9 cellular contexts compared by ENCODE assay signal in genomic region chr2:123993728-123994323, GRCh38. TPM values are rescaled to one million over a fixed set of nuclear protein-coding genes. Genes with fewer than 3 reads are reported as not detected.
DNase-seq lines count a peak whose midpoint lies in the region; ATAC-seq and TF ChIP-seq lines count a peak whose summit lies in the region.
"Had no signal": no experiment of that assay in that cellular context is flagged by ENCODE, and none has a peak within 500 bp of the region (broad histone marks: within the 10 kb centered on the region; RNA-seq: fewer than 3 reads in every experiment).

No MANE protein-coding gene starts in this region.

- POLR2A ChIA-PET in RWPE1 (lab: Yijun Ruan, JAX; ENCODE audit: low non-redundant PET) = no interaction called here

- 37% methylated on average over 8 of the region's 8 CpGs for WGBS in prostate gland

- no peak overlapping the region for H3K4me3 ChIP-seq in BE2C (ENCODE audit: low read depth, low read length)
- H3K4me3 ChIP-seq in prostate gland = no peak overlapping the region
- H3K4me3 ChIP-seq in uterus = no peak overlapping the region
- H3K4me3 ChIP-seq: thoracic aorta had no signal

- H3K27ac ChIP-seq in RWPE1 (no peak overlapping the region), prostate gland (no peak overlapping the region), uterus (no peak overlapping the region)
- H3K27ac ChIP-seq: thoracic aorta had no signal

- no peak for TF ChIP-seq POLR2A in prostate gland (IDR thresholded peaks at IDR 0.05)
- TF ChIP-seq POLR2A in uterus (IDR thresholded peaks at IDR 0.05) = no peak

- no peaks in the 10 kb centered on the region for H3K4me1 ChIP-seq in BE2C
- no peaks in the 10 kb centered on the region for H3K4me1 ChIP-seq in prostate gland (replicated peaks)
- H3K4me1 ChIP-seq in uterus = no peaks in the 10 kb centered on the region

- TF ChIP-seq CTCF in BE2C (IDR thresholded peaks at IDR 0.05; ENCODE audit: low read depth, low read length) = peak; percentile 53
- peak; percentile 63 for TF ChIP-seq CTCF in RWPE1 (conservative IDR thresholded peaks at IDR 0.05; ENCODE audit: low read depth)
- TF ChIP-seq CTCF in prostate gland (IDR thresholded peaks at IDR 0.05) = peak in 3 of 4 experiments; percentile 22 to 40 (median 36)
- no peak for TF ChIP-seq CTCF in uterus (IDR thresholded peaks at IDR 0.05)

- peak; percentile 66 for ATAC-seq in GM18502 (IDR thresholded peaks at IDR 0.05; ENCODE audit: poor library complexity, unreplicated experiment)
- peak; percentile 83 for ATAC-seq in HG03159 (IDR thresholded peaks at IDR 0.05; ENCODE audit: unreplicated experiment)
- no peak for ATAC-seq in GM19452 (IDR thresholded peaks at IDR 0.05; ENCODE audit: unreplicated experiment)

- H3K27me3 ChIP-seq in BE2C = no peaks in the 10 kb centered on the region
- no peaks in the 10 kb centered on the region for H3K27me3 ChIP-seq in prostate gland (replicated peaks; ENCODE audit: insufficient read depth)
- H3K27me3 ChIP-seq in uterus = no peaks in the 10 kb centered on the region

- H3K9me3 ChIP-seq in BE2C (no peaks in the 10 kb centered on the region), prostate gland (no peaks in the 10 kb centered on the region), uterus (no peaks in the 10 kb centered on the region)
- H3K9me3 ChIP-seq: thoracic aorta had no signal

- no peaks in the 10 kb centered on the region for H3K36me3 ChIP-seq in BE2C
- no peaks in the 10 kb centered on the region for H3K36me3 ChIP-seq in prostate gland
- no peaks in the 10 kb centered on the region for H3K36me3 ChIP-seq in uterus
- H3K36me3 ChIP-seq: thoracic aorta had no signal

- CTCF ChIA-PET in RWPE1 (lab: Yijun Ruan, JAX) = interaction anchor here (0.6 to 0.7 kb wide), 3 partner anchors 17 to 818 kb away, joined by 3 to 4 read pairs (median 3); no protein-coding TSS in a partner anchor

- intact Hi-C loops in prostate gland (cut with DNase I) (no loop called here), uterus (cut with DNase I; ENCODE audit: low total_unique reads) (no loop called here)

- DNase-seq in BE2C = peak; percentile 31
- peak; percentile 57 for DNase-seq in RWPE1 (ENCODE audit: low spot score)
- peak; percentile 5 for DNase-seq in fibroblast of peridontal ligament (ENCODE audit: extremely low read depth)
- no peak for DNase-seq in prostate gland (ENCODE audit: low spot score)
- no peak for DNase-seq in uterus

RNA-seq across cellular contexts. Expression of gene CNTNAP5, which starts 31.3 kb away (rescaled TPM):
- 3.4 TPM for polyA plus RNA-seq in BE2C (2012; ENCODE audit: insufficient read depth, insufficient read length, low read depth)
- total RNA-seq in prostate gland = under 1 TPM in 1 of 2 donors, not detected in 1; 0.11 TPM
- total RNA-seq in uterus = 1 to 10 TPM in 1 of 4 donors, not detected in 3; 1.4 TPM
- total RNA-seq: thoracic aorta had no signal

Comparison
In these comparisons a context has a peak if more than half of its experiments do, and no peak if none do; other contexts are left out.
1. DNase-seq: peak in BE2C (single experiment), RWPE1 (single experiment) and fibroblast of peridontal ligament (single experiment); none in prostate gland (single experiment) and uterus (0 of 2).
2. CTCF ChIP-seq: peak in BE2C (single experiment), RWPE1 (single experiment) and prostate gland (3 of 4); none in uterus (0 of 4).